ENCODE assay signal across 23 cellular contexts in the genomic region with DNA sequence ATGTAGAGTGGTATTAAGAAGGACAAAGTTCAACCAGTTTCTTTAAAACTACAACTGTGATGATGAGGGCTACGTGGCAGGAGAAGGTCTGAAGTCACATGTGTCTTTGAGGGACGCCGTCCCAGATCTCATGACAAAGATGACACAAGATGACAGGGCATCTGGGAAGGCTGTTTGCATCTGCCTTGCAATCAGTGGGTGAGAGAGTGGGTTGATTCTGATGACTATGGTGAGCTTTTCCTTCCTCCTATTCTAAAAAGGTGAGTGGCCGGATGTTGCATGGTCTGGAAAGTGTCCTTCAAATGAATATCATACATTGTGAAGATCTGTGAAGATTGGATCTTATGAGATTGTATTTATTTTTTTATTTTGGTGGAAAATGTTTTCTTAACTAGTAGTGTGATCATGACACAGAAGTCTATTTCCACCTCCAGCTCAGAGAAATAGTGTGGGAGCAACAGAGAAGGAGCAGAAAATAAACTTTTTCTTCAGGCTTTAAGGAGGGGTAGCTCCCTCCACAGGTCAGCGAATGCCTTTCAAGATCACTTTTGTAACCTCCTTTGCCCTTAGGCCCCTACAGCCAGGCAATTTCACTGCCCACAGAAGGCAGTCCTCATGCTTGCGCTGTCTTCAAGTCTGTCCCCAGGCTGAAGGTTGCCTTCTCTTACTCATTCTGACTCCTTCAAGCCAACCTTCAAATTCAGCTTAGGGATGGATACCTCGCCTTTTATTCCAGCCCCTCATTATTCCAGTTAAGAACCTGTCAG.
DNase-seq lines count a peak whose midpoint lies in the region; ATAC-seq, FAIRE-seq and TF ChIP-seq lines count a peak whose summit lies in the region.
"Had no signal": no experiment of that assay in that cellular context is flagged by ENCODE, and none has a peak within 500 bp of the region (broad histone marks: within the 10 kb centered on the region; RNA-seq: fewer than 3 reads in every experiment).

No MANE protein-coding gene starts in this region.

- H4K5ac ChIP-seq in H9 (ENCODE audit: insufficient read length, low read depth, low read length), result no peak overlapping the region

- H2AFZ ChIP-seq in H9 (ENCODE audit: low read length) (peak overlapping the region; percentile 62), neural progenitor cell (replicated peaks) (no peak overlapping the region), HepG2 (ENCODE audit: low read length) (no peak overlapping the region)
- H2AFZ ChIP-seq: PC-9 had no signal

- no peak overlapping the region for H3K23ac ChIP-seq in H9 (ENCODE audit: insufficient read length, low read depth, low read length)

- in situ Hi-C loops in HepG2 (cut with HindIII; ENCODE audit: extremely low pct_ligation_motif_present, low pct_unique_long_range_greater_than_20kb), result no loop called here

- CTCF ChIA-PET in HepG2 (lab: Yijun Ruan, JAX; ENCODE audit: low intra/inter-chr PET ratio, low total read pairs), result no interaction called here

- no peaks in the 10 kb centered on the region for H3F3A ChIP-seq in neural progenitor cell (ENCODE audit: low read depth)

- no peak overlapping the region for H2BK15ac ChIP-seq in H9 (ENCODE audit: low read depth, low read length)

- intact Hi-C loops in dendritic cell treated with granulocyte-macrophage colony-stimulating factor and Interleukin-4, amounts not matched to agents 40 ng/mL and 50 ng/mL, for 4 days (cut with micrococcal nuclease), result no loop called here
- intact Hi-C loops in HepG2 (cut with micrococcal nuclease; ENCODE audit: unreplicated experiment), result no loop called here

- H3K4ac ChIP-seq in H9 (ENCODE audit: low read depth, low read length), result no peak overlapping the region

- ATAC-seq in HepG2, result no peak

- H3K23me2 ChIP-seq in H9 (ENCODE audit: insufficient read length, low read depth, low read length, poor library complexity, severe bottlenecking), result no peaks in the 10 kb centered on the region

- no peak overlapping the region for H3K14ac ChIP-seq in H9 (ENCODE audit: insufficient read depth, low read length)

- H4K20me1 ChIP-seq in BLaER1 treated with 17β-estradiol and CSF1 and Interleukin-3, amounts not matched to agents 10 nM and 100 nM, result no peaks in the 10 kb centered on the region
- H4K20me1 ChIP-seq in H9 (ENCODE audit: control insufficient read depth, insufficient read depth, insufficient read length) (no peaks in the 10 kb centered on the region), neural progenitor cell (ENCODE audit: low read depth) (no peaks in the 10 kb centered on the region), HepG2 (ENCODE audit: insufficient read depth, low read length) (no peaks in the 10 kb centered on the region)

- H3K4me1 Mint-ChIP-seq in H9, result no peaks in the 10 kb centered on the region; a peak in 1 of 4 replicates
- H3K4me1 Mint-ChIP-seq in dendritic cell treated with granulocyte-macrophage colony-stimulating factor and Interleukin-4, amounts not matched to agents 40 ng/mL and 50 ng/mL, for 4 days (ENCODE audit: low read depth), result peaks cover 34% of the 10 kb centered on the region
- no peaks in the 10 kb centered on the region for H3K4me1 Mint-ChIP-seq in neural progenitor cell
- H3K4me1 Mint-ChIP-seq: CD8-positive, alpha-beta memory T cell had no signal

- peak overlapping the region in 6 of 11 experiments; percentile 36 to 70 (median 52); a peak in 9 of 22 replicates for H3K27ac ChIP-seq in BLaER1 treated with 17β-estradiol and CSF1 and Interleukin-3, amounts not matched to agents 10 nM and 100 nM
- H3K27ac ChIP-seq in H9 (ENCODE audit: insufficient read length, low read depth, low read length), result no peak overlapping the region
- no peak overlapping the region for H3K27ac ChIP-seq in neural progenitor cell
- no peak overlapping the region for H3K27ac ChIP-seq in HepG2 (ENCODE audit: extremely low read length, insufficient read depth, low read length)
- H3K27ac ChIP-seq: PC-9, RWPE1, SJSA1 had no signal

- H3K36me3 ChIP-seq in BLaER1 treated with 17β-estradiol and CSF1 and Interleukin-3, amounts not matched to agents 10 nM and 100 nM, result no peaks in the 10 kb centered on the region
- H3K36me3 ChIP-seq in neural progenitor cell, result no peaks in the 10 kb centered on the region
- H3K36me3 ChIP-seq in HepG2 (replicated peaks in 1 of 2; ENCODE audit: control insufficient read depth in 1 of 2, insufficient read depth in 2 of 2, low read length in 2 of 2), result no peaks in the 10 kb centered on the region
- H3K36me3 ChIP-seq: BE2C, SJSA1 had no signal

- TF ChIP-seq POLR2A in HepG2 (IDR thresholded peaks at IDR 0.05; ENCODE audit: insufficient read depth in 1 of 2, low read depth in 2 of 2, low read length in 2 of 2), result no peak

- no peak overlapping the region for H2BK5ac ChIP-seq in H9 (ENCODE audit: insufficient read length, low read length)

- WGBS in H9 (ENCODE audit: extremely low coverage, insufficient read length, low lambda C conversion rate), result no CpG with 5 or more reads among the region's 7 CpGs
- 30% methylated on average over 7 of the region's 7 CpGs for WGBS in HepG2 (ENCODE audit: low lambda C conversion rate)

- H3K56ac ChIP-seq in H9 (ENCODE audit: insufficient read length, low read depth, low read length), result no peak overlapping the region

- TF ChIP-seq EP300 in HepG2 (IDR thresholded peaks at IDR 0.05; ENCODE audit: low read depth in 2 of 2, low read length in 2 of 2) (no peak), HepG2 (CRISPR knock-in tag; IDR thresholded peaks at IDR 0.05; ENCODE audit: borderline replicate concordance) (no peak)

- H3K36me3 Mint-ChIP-seq in H9 (ENCODE audit: insufficient read depth in 1 of 3, low read depth in 3 of 3), result no peaks in the 10 kb centered on the region
- no peaks in the 10 kb centered on the region for H3K36me3 Mint-ChIP-seq in dendritic cell treated with granulocyte-macrophage colony-stimulating factor and Interleukin-4, amounts not matched to agents 40 ng/mL and 50 ng/mL, for 4 days (ENCODE audit: low read depth)
- no peaks in the 10 kb centered on the region for H3K36me3 Mint-ChIP-seq in neural progenitor cell
- H3K36me3 Mint-ChIP-seq: CD8-positive, alpha-beta memory T cell had no signal

- POLR2A ChIA-PET in HepG2 (lab: Yijun Ruan, JAX), result no interaction called here

- H3K18ac ChIP-seq in H9 (ENCODE audit: insufficient read length, low read depth, low read length), result no peak overlapping the region

- BruUV-seq in HepG2 (replicated peaks; lab: Mats Ljungman, UMichigan), result no TSS peak

- H3K4me3 Mint-ChIP-seq in H9 (no peak overlapping the region), neural progenitor cell (no peak overlapping the region)
- H3K4me3 Mint-ChIP-seq in dendritic cell treated with granulocyte-macrophage colony-stimulating factor and Interleukin-4, amounts not matched to agents 40 ng/mL and 50 ng/mL, for 4 days, result no peak overlapping the region
- H3K4me3 Mint-ChIP-seq: CD8-positive, alpha-beta memory T cell had no signal

- DNase-seq in H9 (no peak), neural progenitor cell (ENCODE audit: low spot score) (no peak), ecto neural progenitor cell (ENCODE audit: low spot score) (no peak), HepG2 (ENCODE audit: low spot score) (no peak)
- no peak for DNase-seq in NK-92 treated with Interleukin-12 subunit alpha and Interleukin-12 subunit beta, amount 100 ng/mL, for 24 hours (lab: John Stamatoyannopoulos, UW)
- no peak for DNase-seq in stimulated activated CD8-positive, alpha-beta memory T cell treated with anti-CD3 and anti-CD28 coated beads, Interleukin-4, amount 100 ng/mL, for 48 hours
- DNase-seq: BE2C; CD8-positive, alpha-beta memory T cell; DMS53; EL; HCEC 1CT; NCI-H1417; NCI-H187 treated with DMSO at 0.1 percent for 48 hours; NCI-H2227 treated with DMSO at 0.1 percent for 48 hours; NCI-H510A treated with DMSO at 0.1 percent for 48 hours; NCI-H774; PC-9 had no signal

- no peak overlapping the region for H2BK120ac ChIP-seq in H9 (ENCODE audit: low read depth, low read length, poor library complexity, severe bottlenecking)

- peaks cover 9 to 38% (median 15%) of the 10 kb centered on the region in 10 experiments for H3K4me1 ChIP-seq in BLaER1 treated with 17β-estradiol and CSF1 and Interleukin-3, amounts not matched to agents 10 nM and 100 nM
- H3K4me1 ChIP-seq in H9 (ENCODE audit: insufficient read depth, low read length) (no peaks in the 10 kb centered on the region), neural progenitor cell (no peaks in the 10 kb centered on the region), HepG2 (ENCODE audit: insufficient read depth, low read length) (no peaks in the 10 kb centered on the region)
- H3K4me1 ChIP-seq: BE2C, SJSA1 had no signal

- peaks cover 11 to 21% (median 15%) of the 10 kb centered on the region in 11 experiments for H3K9me3 ChIP-seq in BLaER1 treated with 17β-estradiol and CSF1 and Interleukin-3, amounts not matched to agents 10 nM and 100 nM (replicated peaks in 1 of 11)
- H3K9me3 ChIP-seq in H9 (ENCODE audit: control insufficient read depth, low read depth, low read length), result no peaks in the 10 kb centered on the region
- H3K9me3 ChIP-seq in neural progenitor cell (ENCODE audit: low read depth), result peaks cover 9% of the 10 kb centered on the region
- peaks cover 11% of the 10 kb centered on the region for H3K9me3 ChIP-seq in HepG2 (ENCODE audit: low read length)
- H3K9me3 ChIP-seq: BE2C, SJSA1 had no signal

- H3K27ac Mint-ChIP-seq in H9 (no peak overlapping the region), neural progenitor cell (peak overlapping the region; percentile 6)
- peak overlapping the region; percentile 31 for H3K27ac Mint-ChIP-seq in dendritic cell treated with granulocyte-macrophage colony-stimulating factor and Interleukin-4, amounts not matched to agents 40 ng/mL and 50 ng/mL, for 4 days
- H3K27ac Mint-ChIP-seq: CD8-positive, alpha-beta memory T cell had no signal

- H3K27me3 Mint-ChIP-seq in H9 (ENCODE audit: low read depth) (peaks cover 7% of the 10 kb centered on the region), neural progenitor cell (ENCODE audit: insufficient read depth, low read depth) (peaks cover 7% of the 10 kb centered on the region)
- H3K27me3 Mint-ChIP-seq in dendritic cell treated with granulocyte-macrophage colony-stimulating factor and Interleukin-4, amounts not matched to agents 40 ng/mL and 50 ng/mL, for 4 days, result peaks cover 8% of the 10 kb centered on the region

- H3K4me2 ChIP-seq in BLaER1 treated with 17β-estradiol and CSF1 and Interleukin-3, amounts not matched to agents 10 nM and 100 nM, result peak overlapping the region; percentile 23 to 80 (median 57); a peak in 21 of 22 replicates
- H3K4me2 ChIP-seq in H9 (ENCODE audit: insufficient read depth, insufficient read length, low read length) (no peak overlapping the region), neural progenitor cell (no peak overlapping the region), HepG2 (ENCODE audit: low read depth, low read length) (no peak overlapping the region)
- H3K4me2 ChIP-seq: PC-9 had no signal

- H3K27me3 ChIP-seq in BLaER1 treated with 17β-estradiol and CSF1 and Interleukin-3, amounts not matched to agents 10 nM and 100 nM, result no peaks in the 10 kb centered on the region
- H3K27me3 ChIP-seq in H9 (ENCODE audit: insufficient read depth, low read length), result no peaks in the 10 kb centered on the region
- H3K27me3 ChIP-seq in neural progenitor cell, result no peaks in the 10 kb centered on the region
- H3K27me3 ChIP-seq in HepG2 (ENCODE audit: control insufficient read depth in 1 of 2, insufficient read depth in 2 of 2, low read length in 2 of 2), result peaks cover 0 to under 1% of the 10 kb centered on the region in 2 experiments; a peak in 2 of 5 replicates
- H3K27me3 ChIP-seq: BE2C had no signal

- H2BK12ac ChIP-seq in H9 (ENCODE audit: insufficient read length, low read depth, low read length), result no peak overlapping the region

- H3K79me2 ChIP-seq in H9 (ENCODE audit: insufficient read depth, low read length) (no peaks in the 10 kb centered on the region), neural progenitor cell (ENCODE audit: low read depth) (no peaks in the 10 kb centered on the region), HepG2 (ENCODE audit: insufficient read depth, low read length) (no peaks in the 10 kb centered on the region)

- no peak overlapping the region for H3T11ph ChIP-seq in H9 (ENCODE audit: low read length)

- no peak overlapping the region for H2AK5ac ChIP-seq in H9 (ENCODE audit: insufficient read length, low read length)

- no peak for FAIRE-seq in HepG2 (lab: Jason Lieb, UNC)
- FAIRE-seq: A204.1, GM12891 had no signal

- H3K9ac ChIP-seq in BLaER1 treated with 17β-estradiol and CSF1 and Interleukin-3, amounts not matched to agents 10 nM and 100 nM, result peak overlapping the region in 1 of 11 experiments; percentile 49; a peak in 3 of 22 replicates
- H3K9ac ChIP-seq in H9 (ENCODE audit: extremely low read depth, insufficient read length, low read length) (no peak overlapping the region), neural progenitor cell (no peak overlapping the region), HepG2 (ENCODE audit: insufficient read depth, low read depth, low read length) (no peak overlapping the region)

- H4K91ac ChIP-seq in H9 (ENCODE audit: insufficient read length, low read depth, low read length), result no peak overlapping the region

- no peaks in the 10 kb centered on the region for H3K79me1 ChIP-seq in H9 (ENCODE audit: insufficient read depth, low read depth, low read length, poor library complexity, severe bottlenecking)

- no peak overlapping the region for H2BK20ac ChIP-seq in H9 (ENCODE audit: low read depth, low read length, poor library complexity, severe bottlenecking)

- peak; percentile 29; the same call in 2 of the 3 replicates for TF ChIP-seq CTCF in H9 (conservative IDR thresholded peaks at IDR 0.05)
- no peak for TF ChIP-seq CTCF in neural progenitor cell (IDR thresholded peaks at IDR 0.05)
- no peak for TF ChIP-seq CTCF in HepG2 (CRISPR knock-in tag; IDR thresholded peaks at IDR 0.05)

- H3K4me3 ChIP-seq in BLaER1 treated with 17β-estradiol and CSF1 and Interleukin-3, amounts not matched to agents 10 nM and 100 nM, result no peak overlapping the region
- H3K4me3 ChIP-seq in neural progenitor cell (no peak overlapping the region), HepG2 (replicated peaks in 1 of 3; ENCODE audit: insufficient read depth in 1 of 3, low read depth in 2 of 3, low read length in 3 of 3) (no peak overlapping the region)
- H3K4me3 ChIP-seq: PC-9, SJSA1 had no signal

- H4K8ac ChIP-seq in H9 (replicated peaks; ENCODE audit: insufficient read length, low read depth, low read length), result no peak overlapping the region

- H3K9me3 Mint-ChIP-seq in H9 (peaks cover 2 to 3% of the 10 kb centered on the region in 2 experiments; a peak in 3 of 5 replicates), neural progenitor cell (peaks cover 2% of the 10 kb centered on the region)
- no peaks in the 10 kb centered on the region for H3K9me3 Mint-ChIP-seq in dendritic cell treated with granulocyte-macrophage colony-stimulating factor and Interleukin-4, amounts not matched to agents 40 ng/mL and 50 ng/mL, for 4 days

- no peak for TF ChIP-seq RAD21 in HepG2 (CRISPR knock-in tag; IDR thresholded peaks at IDR 0.05)

Comparison
In these comparisons a context has a peak if more than half of its experiments do, and no peak if none do; other contexts are left out.
1. H3K27ac ChIP-seq: peak in BLaER1 treated with 17β-estradiol and CSF1 and Interleukin-3, amounts not matched to agents 10 nM and 100 nM (6 of 11); none in H9 (single experiment), neural progenitor cell (single experiment) and HepG2 (single experiment).
2. H3K4me2 ChIP-seq: peak in BLaER1 treated with 17β-estradiol and CSF1 and Interleukin-3, amounts not matched to agents 10 nM and 100 nM (11 of 11); none in H9 (single experiment), neural progenitor cell (single experiment) and HepG2 (single experiment).
3. H3K27ac Mint-ChIP-seq: peak in dendritic cell treated with granulocyte-macrophage colony-stimulating factor and Interleukin-4, amounts not matched to agents 40 ng/mL and 50 ng/mL, for 4 days (single experiment) and neural progenitor cell (single experiment); none in H9 (0 of 3).